Comparison of ENCODE assay signal across 1 cellular context in the genomic region with DNA sequence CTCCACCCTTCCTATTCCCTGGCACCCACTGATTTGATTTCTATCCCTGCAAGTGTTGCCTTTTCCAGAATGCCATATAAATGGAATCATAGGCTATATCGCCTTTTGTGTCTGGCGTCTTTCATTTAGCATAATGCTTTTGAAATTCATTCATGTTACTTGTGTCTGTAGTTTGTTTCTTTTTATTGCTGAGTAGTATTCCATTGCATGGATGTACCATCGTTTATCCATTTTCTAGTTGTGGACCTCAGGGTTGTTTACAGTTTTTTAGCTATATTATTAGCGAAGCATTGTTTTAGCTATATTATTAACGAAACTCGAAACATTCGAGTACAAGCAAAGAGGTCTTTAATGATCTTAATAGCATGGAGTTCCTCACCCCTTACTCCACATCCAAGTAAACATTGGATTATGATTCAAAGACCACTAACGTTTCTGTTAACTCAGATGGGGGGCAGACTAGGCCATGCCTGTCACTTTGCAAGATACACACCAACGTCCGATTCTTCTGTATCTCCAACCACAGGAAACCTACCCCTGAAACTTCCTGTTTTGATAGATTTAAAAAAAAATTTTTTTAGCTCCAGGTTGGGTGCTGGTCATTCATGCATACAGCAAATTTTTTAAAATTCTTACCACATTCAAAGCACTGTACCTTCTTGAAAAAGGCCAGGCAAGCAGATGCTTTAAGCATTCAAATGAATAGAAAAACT.
TF ChIP-seq lines count a peak whose summit lies in the region.

No MANE protein-coding gene starts in this region.

TF ChIP-seq in K562, 482 proteins besides CTCF, POLR2A, EP300 and RAD21 (continued from another document):
- TF ChIP-seq, protein P1, sequence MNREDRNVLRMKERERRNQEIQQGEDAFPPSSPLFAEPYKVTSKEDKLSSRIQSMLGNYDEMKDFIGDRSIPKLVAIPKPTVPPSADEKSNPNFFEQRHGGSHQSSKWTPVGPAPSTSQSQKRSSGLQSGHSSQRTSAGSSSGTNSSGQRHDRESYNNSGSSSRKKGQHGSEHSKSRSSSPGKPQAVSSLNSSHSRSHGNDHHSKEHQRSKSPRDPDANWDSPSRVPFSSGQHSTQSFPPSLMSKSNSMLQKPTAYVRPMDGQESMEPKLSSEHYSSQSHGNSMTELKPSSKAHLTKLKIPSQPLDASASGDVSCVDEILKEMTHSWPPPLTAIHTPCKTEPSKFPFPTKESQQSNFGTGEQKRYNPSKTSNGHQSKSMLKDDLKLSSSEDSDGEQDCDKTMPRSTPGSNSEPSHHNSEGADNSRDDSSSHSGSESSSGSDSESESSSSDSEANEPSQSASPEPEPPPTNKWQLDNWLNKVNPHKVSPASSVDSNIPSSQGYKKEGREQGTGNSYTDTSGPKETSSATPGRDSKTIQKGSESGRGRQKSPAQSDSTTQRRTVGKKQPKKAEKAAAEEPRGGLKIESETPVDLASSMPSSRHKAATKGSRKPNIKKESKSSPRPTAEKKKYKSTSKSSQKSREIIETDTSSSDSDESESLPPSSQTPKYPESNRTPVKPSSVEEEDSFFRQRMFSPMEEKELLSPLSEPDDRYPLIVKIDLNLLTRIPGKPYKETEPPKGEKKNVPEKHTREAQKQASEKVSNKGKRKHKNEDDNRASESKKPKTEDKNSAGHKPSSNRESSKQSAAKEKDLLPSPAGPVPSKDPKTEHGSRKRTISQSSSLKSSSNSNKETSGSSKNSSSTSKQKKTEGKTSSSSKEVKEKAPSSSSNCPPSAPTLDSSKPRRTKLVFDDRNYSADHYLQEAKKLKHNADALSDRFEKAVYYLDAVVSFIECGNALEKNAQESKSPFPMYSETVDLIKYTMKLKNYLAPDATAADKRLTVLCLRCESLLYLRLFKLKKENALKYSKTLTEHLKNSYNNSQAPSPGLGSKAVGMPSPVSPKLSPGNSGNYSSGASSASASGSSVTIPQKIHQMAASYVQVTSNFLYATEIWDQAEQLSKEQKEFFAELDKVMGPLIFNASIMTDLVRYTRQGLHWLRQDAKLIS (CRISPR knock-in tag; IDR thresholded peaks at IDR 0.05): 0 out of 2 replicates have a peak, but pooled peaks have one; percentile 37
- TF ChIP-seq EZH2 (IDR thresholded peaks at IDR 0.05; ENCODE audit: borderline replicate concordance, low read depth, low read length) (no peak), TAL1 (IDR thresholded peaks at IDR 0.05) (no peak), FOXK2 (conservative IDR thresholded peaks at IDR 0.05 in 1 of 2, IDR thresholded peaks at IDR 0.05 in 1 of 2; ENCODE audit: low read depth in 2 of 2) (peak in 1 of 2 experiments; percentile 47; a peak in 1 of 4 replicates), MYBL2 (IDR thresholded peaks at IDR 0.05; ENCODE audit: low read depth) (0 out of 2 replicates have a peak, but pooled peaks have one; percentile 25), MYBL2 (CRISPR knock-in tag; IDR thresholded peaks at IDR 0.05; ENCODE audit: borderline replicate concordance) (no peak), PKNOX1 (IDR thresholded peaks at IDR 0.05) (peak; percentile 51; the same call in 1 of the 2 replicates), GABPA (tag; conservative IDR thresholded peaks at IDR 0.05; ENCODE audit: low read depth) (0 out of 2 replicates have a peak, but pooled peaks have one; percentile 15), ZNF316 (IDR thresholded peaks at IDR 0.05) (peak; percentile 59), ZBTB40 (IDR thresholded peaks at IDR 0.05) (0 out of 2 replicates have a peak, but pooled peaks have one; percentile 31), ZBTB40 (CRISPR knock-in tag; IDR thresholded peaks at IDR 0.05) (no peak), MAZ (CRISPR knock-in tag; conservative IDR thresholded peaks at IDR 0.05 in 1 of 2, IDR thresholded peaks at IDR 0.05 in 1 of 2) (0 out of 4 replicates have a peak, but pooled peaks of 1 of the 2 experiments have one; percentile 3)
- TF ChIP-seq, protein P2, sequence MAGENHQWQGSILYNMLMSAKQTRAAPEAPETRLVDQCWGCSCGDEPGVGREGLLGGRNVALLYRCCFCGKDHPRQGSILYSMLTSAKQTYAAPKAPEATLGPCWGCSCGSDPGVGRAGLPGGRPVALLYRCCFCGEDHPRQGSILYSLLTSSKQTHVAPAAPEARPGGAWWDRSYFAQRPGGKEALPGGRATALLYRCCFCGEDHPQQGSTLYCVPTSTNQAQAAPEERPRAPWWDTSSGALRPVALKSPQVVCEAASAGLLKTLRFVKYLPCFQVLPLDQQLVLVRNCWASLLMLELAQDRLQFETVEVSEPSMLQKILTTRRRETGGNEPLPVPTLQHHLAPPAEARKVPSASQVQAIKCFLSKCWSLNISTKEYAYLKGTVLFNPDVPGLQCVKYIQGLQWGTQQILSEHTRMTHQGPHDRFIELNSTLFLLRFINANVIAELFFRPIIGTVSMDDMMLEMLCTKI (IDR thresholded peaks at IDR 0.05; ENCODE audit: partially characterized antibody): no peak
